1 cellular context compared by ENCODE assay signal in the genomic region with DNA sequence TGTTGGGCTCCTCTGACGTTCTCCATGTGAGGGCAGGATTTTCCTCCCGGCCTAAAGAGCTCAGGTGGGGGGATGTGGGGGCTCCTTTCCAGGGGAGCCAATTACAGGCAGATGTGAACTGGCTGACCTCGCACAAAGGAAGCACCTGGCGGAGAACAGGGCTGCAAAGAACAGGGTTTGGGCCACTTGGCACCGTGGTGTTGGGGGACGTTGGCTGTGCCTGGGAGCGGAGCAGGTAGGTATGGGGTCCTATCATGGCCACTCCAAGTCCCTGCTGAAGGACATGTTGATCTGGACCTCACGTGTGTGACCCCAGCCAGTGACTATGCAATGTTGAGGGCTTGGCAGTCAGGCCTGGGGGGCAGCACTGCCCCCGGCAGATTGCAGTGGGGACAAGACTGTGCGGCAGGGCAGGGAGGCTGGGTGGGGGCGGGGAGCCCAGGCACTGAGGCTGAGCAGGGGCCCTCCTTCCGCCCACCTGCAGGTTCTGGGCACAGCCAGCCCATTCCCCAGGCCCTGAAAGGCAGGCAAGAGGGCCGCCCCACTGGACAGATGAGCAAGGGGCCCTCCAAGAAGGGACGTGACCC.
TF ChIP-seq lines count a peak whose summit lies in the region.

No MANE protein-coding gene starts in this region.

TF ChIP-seq in K562, 482 proteins besides CTCF, POLR2A, EP300 and RAD21 (continues in another document):
- TF ChIP-seq CBX1 (IDR thresholded peaks at IDR 0.05; ENCODE audit: low read depth), result no peak
- TF ChIP-seq, protein P1, sequence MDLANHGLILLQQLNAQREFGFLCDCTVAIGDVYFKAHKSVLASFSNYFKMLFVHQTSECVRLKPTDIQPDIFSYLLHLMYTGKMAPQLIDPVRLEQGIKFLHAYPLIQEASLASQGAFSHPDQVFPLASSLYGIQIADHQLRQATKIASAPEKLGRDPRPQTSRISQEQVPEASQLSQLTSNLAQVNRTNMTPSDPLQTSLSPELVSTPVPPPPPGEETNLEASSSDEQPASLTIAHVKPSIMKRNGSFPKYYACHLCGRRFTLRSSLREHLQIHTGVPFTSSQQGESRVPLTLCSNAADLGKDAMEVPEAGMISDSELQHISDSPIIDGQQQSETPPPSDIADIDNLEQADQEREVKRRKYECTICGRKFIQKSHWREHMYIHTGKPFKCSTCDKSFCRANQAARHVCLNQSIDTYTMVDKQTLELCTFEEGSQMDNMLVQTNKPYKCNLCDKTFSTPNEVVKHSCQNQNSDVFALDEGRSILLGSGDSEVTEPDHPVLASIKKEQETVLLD (IDR thresholded peaks at IDR 0.05), result no peak
- TF ChIP-seq GATA2 (CRISPR knock-in tag; IDR thresholded peaks at IDR 0.05), result no peak
- TF ChIP-seq KLF16 (IDR thresholded peaks at IDR 0.05), result no peak
- no peak for TF ChIP-seq MYBL2 (IDR thresholded peaks at IDR 0.05; ENCODE audit: low read depth)
- TF ChIP-seq MYBL2 (CRISPR knock-in tag; IDR thresholded peaks at IDR 0.05; ENCODE audit: borderline replicate concordance), result no peak
- TF ChIP-seq, protein P2, sequence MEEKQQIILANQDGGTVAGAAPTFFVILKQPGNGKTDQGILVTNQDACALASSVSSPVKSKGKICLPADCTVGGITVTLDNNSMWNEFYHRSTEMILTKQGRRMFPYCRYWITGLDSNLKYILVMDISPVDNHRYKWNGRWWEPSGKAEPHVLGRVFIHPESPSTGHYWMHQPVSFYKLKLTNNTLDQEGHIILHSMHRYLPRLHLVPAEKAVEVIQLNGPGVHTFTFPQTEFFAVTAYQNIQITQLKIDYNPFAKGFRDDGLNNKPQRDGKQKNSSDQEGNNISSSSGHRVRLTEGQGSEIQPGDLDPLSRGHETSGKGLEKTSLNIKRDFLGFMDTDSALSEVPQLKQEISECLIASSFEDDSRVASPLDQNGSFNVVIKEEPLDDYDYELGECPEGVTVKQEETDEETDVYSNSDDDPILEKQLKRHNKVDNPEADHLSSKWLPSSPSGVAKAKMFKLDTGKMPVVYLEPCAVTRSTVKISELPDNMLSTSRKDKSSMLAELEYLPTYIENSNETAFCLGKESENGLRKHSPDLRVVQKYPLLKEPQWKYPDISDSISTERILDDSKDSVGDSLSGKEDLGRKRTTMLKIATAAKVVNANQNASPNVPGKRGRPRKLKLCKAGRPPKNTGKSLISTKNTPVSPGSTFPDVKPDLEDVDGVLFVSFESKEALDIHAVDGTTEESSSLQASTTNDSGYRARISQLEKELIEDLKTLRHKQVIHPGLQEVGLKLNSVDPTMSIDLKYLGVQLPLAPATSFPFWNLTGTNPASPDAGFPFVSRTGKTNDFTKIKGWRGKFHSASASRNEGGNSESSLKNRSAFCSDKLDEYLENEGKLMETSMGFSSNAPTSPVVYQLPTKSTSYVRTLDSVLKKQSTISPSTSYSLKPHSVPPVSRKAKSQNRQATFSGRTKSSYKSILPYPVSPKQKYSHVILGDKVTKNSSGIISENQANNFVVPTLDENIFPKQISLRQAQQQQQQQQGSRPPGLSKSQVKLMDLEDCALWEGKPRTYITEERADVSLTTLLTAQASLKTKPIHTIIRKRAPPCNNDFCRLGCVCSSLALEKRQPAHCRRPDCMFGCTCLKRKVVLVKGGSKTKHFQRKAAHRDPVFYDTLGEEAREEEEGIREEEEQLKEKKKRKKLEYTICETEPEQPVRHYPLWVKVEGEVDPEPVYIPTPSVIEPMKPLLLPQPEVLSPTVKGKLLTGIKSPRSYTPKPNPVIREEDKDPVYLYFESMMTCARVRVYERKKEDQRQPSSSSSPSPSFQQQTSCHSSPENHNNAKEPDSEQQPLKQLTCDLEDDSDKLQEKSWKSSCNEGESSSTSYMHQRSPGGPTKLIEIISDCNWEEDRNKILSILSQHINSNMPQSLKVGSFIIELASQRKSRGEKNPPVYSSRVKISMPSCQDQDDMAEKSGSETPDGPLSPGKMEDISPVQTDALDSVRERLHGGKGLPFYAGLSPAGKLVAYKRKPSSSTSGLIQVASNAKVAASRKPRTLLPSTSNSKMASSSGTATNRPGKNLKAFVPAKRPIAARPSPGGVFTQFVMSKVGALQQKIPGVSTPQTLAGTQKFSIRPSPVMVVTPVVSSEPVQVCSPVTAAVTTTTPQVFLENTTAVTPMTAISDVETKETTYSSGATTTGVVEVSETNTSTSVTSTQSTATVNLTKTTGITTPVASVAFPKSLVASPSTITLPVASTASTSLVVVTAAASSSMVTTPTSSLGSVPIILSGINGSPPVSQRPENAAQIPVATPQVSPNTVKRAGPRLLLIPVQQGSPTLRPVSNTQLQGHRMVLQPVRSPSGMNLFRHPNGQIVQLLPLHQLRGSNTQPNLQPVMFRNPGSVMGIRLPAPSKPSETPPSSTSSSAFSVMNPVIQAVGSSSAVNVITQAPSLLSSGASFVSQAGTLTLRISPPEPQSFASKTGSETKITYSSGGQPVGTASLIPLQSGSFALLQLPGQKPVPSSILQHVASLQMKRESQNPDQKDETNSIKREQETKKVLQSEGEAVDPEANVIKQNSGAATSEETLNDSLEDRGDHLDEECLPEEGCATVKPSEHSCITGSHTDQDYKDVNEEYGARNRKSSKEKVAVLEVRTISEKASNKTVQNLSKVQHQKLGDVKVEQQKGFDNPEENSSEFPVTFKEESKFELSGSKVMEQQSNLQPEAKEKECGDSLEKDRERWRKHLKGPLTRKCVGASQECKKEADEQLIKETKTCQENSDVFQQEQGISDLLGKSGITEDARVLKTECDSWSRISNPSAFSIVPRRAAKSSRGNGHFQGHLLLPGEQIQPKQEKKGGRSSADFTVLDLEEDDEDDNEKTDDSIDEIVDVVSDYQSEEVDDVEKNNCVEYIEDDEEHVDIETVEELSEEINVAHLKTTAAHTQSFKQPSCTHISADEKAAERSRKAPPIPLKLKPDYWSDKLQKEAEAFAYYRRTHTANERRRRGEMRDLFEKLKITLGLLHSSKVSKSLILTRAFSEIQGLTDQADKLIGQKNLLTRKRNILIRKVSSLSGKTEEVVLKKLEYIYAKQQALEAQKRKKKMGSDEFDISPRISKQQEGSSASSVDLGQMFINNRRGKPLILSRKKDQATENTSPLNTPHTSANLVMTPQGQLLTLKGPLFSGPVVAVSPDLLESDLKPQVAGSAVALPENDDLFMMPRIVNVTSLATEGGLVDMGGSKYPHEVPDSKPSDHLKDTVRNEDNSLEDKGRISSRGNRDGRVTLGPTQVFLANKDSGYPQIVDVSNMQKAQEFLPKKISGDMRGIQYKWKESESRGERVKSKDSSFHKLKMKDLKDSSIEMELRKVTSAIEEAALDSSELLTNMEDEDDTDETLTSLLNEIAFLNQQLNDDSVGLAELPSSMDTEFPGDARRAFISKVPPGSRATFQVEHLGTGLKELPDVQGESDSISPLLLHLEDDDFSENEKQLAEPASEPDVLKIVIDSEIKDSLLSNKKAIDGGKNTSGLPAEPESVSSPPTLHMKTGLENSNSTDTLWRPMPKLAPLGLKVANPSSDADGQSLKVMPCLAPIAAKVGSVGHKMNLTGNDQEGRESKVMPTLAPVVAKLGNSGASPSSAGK (IDR thresholded peaks at IDR 0.05), result no peak
- no peak for TF ChIP-seq SRF (CRISPR knock-in tag; IDR thresholded peaks at IDR 0.05)
- TF ChIP-seq BHLHE40 (IDR thresholded peaks at IDR 0.05; ENCODE audit: low read length), result peak; percentile 63
- TF ChIP-seq, protein P3, sequence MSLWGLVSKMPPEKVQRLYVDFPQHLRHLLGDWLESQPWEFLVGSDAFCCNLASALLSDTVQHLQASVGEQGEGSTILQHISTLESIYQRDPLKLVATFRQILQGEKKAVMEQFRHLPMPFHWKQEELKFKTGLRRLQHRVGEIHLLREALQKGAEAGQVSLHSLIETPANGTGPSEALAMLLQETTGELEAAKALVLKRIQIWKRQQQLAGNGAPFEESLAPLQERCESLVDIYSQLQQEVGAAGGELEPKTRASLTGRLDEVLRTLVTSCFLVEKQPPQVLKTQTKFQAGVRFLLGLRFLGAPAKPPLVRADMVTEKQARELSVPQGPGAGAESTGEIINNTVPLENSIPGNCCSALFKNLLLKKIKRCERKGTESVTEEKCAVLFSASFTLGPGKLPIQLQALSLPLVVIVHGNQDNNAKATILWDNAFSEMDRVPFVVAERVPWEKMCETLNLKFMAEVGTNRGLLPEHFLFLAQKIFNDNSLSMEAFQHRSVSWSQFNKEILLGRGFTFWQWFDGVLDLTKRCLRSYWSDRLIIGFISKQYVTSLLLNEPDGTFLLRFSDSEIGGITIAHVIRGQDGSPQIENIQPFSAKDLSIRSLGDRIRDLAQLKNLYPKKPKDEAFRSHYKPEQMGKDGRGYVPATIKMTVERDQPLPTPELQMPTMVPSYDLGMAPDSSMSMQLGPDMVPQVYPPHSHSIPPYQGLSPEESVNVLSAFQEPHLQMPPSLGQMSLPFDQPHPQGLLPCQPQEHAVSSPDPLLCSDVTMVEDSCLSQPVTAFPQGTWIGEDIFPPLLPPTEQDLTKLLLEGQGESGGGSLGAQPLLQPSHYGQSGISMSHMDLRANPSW (CRISPR knock-in tag; IDR thresholded peaks at IDR 0.05), result peak; percentile 21; the same call in 1 of the 2 replicates
- no peak for TF ChIP-seq ZNF316 (IDR thresholded peaks at IDR 0.05)
- TF ChIP-seq SMC3 (conservative IDR thresholded peaks at IDR 0.05; ENCODE audit: insufficient read depth, low read depth, low read length), result no peak
- TF ChIP-seq, protein P4, sequence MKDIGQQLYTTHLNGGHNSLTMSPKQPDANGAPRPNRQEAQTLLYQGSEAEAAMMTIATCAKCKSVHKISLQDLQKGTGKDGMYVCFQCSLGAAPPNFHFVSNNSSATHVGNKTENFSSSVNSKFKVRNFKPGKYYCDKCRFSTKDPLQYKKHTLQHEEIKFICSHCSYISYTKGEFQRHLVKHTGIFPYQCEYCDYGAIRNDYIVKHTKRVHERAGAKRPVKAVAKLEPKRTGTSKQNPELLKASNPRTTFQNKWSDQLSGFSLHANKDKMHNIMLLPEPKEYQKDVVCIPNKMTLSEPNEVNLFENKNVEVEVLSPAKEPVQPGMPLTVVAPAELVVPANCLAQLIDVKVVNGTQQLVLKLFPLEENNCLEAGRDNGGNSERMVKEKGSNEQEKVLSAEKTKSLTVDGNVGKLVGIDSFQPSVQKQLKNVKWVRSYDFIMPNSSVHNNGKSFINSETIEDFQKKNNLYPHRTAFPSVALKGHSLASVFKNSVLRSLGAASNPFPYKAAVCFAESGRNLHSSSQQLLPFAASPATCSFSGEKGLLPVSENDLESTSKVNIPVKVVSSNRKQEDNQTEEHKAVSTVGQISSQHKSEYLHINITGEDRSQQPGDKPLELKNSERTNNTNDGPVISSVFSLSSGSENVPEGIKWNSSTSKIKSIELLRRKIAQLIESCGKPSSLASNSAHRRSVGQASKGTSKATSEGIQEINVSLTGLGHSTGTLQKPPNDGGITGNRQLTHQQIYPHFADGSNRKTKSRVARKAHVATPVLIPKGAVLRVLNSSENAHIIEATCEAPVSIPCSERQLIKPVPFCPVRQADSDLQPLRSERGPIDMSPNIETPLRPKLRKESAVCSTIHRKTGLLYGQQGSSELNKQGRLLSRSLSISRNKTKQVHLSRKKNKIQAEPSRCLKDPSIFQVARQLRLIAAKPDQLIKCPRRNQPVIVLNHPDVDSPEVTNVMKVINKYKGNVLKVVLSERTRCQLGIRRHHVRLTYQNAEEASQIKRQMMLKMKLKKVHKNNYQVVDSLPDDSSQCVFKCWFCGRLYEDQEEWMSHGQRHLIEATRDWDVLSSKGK (CRISPR knock-in tag; IDR thresholded peaks at IDR 0.05), result no peak
- TF ChIP-seq, protein P5, sequence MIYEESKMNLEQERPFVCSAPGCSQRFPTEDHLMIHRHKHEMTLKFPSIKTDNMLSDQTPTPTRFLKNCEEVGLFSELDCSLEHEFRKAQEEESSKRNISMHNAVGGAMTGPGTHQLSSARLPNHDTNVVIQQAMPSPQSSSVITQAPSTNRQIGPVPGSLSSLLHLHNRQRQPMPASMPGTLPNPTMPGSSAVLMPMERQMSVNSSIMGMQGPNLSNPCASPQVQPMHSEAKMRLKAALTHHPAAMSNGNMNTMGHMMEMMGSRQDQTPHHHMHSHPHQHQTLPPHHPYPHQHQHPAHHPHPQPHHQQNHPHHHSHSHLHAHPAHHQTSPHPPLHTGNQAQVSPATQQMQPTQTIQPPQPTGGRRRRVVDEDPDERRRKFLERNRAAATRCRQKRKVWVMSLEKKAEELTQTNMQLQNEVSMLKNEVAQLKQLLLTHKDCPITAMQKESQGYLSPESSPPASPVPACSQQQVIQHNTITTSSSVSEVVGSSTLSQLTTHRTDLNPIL (CRISPR knock-in tag; IDR thresholded peaks at IDR 0.05), result no peak
- TF ChIP-seq ZNF589 (CRISPR knock-in tag; IDR thresholded peaks at IDR 0.05; ENCODE audit: low read depth), result no peak
- TF ChIP-seq ZNF436 (CRISPR knock-in tag; IDR thresholded peaks at IDR 0.05), result no peak
- TF ChIP-seq RNF219 (CRISPR knock-in tag; IDR thresholded peaks at IDR 0.05), result no peak
- TF ChIP-seq GTF2F1 (IDR thresholded peaks at IDR 0.05; ENCODE audit: low read depth, low read length), result 0 out of 2 replicates have a peak, but pooled peaks have one; percentile 19
- no peak for TF ChIP-seq TCF15 (CRISPR knock-in tag; IDR thresholded peaks at IDR 0.05)
- TF ChIP-seq U2AF1 (optimal IDR thresholded peaks at IDR 0.05; ENCODE audit: low read depth, low read length), result no peak
- TF ChIP-seq CBX8 (IDR thresholded peaks at IDR 0.05; ENCODE audit: borderline replicate concordance, extremely low read depth, low read depth, low read length, poor library complexity, severe bottlenecking), result no peak
- TF ChIP-seq ZNF778 (CRISPR knock-in tag; IDR thresholded peaks at IDR 0.05), result no peak
- TF ChIP-seq ARID3B (CRISPR knock-in tag; IDR thresholded peaks at IDR 0.05; ENCODE audit: borderline replicate concordance), result no peak
- TF ChIP-seq NFRKB (IDR thresholded peaks at IDR 0.05; ENCODE audit: low read depth), result no peak
